1 cellular context compared by ENCODE assay signal in genomic region chr3:18208856-18209255, GRCh38.
TF ChIP-seq lines count a peak whose summit lies in the region.

No MANE protein-coding gene starts in this region.

TF ChIP-seq in K562, 482 proteins besides CTCF, POLR2A, EP300 and RAD21 (continued from another document and continues in another):
- TF ChIP-seq ZNF639 (CRISPR knock-in tag; conservative IDR thresholded peaks at IDR 0.05 in 1 of 2, IDR thresholded peaks at IDR 0.05 in 1 of 2): peak in 1 of 2 experiments; percentile 74; a peak in 1 of 4 replicates
- no peak for TF ChIP-seq KLF1 (tag; IDR thresholded peaks at IDR 0.05)
- TF ChIP-seq ZBTB1 (CRISPR knock-in tag; IDR thresholded peaks at IDR 0.05; ENCODE audit: borderline replicate concordance, low read depth): no peak
- no peak for TF ChIP-seq TCFL5 (CRISPR knock-in tag; conservative IDR thresholded peaks at IDR 0.05)
- TF ChIP-seq ZMIZ1 (IDR thresholded peaks at IDR 0.05; ENCODE audit: low read depth in 2 of 2, low read length in 2 of 2): no peak
- no peak for TF ChIP-seq JUNB (CRISPR knock-in tag; conservative IDR thresholded peaks at IDR 0.05)
- TF ChIP-seq STAT5A (IDR thresholded peaks at IDR 0.05; ENCODE audit: borderline replicate concordance, low read length): no peak
- TF ChIP-seq VEZF1 (CRISPR knock-in tag; IDR thresholded peaks at IDR 0.05): no peak
- TF ChIP-seq POU5F1 (IDR thresholded peaks at IDR 0.05; ENCODE audit: borderline replicate concordance, low read depth, low read length, partially characterized antibody): no peak
- TF ChIP-seq RNF219 (CRISPR knock-in tag; IDR thresholded peaks at IDR 0.05): no peak
- no peak for TF ChIP-seq ASH1L (IDR thresholded peaks at IDR 0.05; ENCODE audit: borderline replicate concordance, low read depth, partially characterized antibody)
- TF ChIP-seq ZNF609 (CRISPR knock-in tag; IDR thresholded peaks at IDR 0.05; ENCODE audit: borderline replicate concordance): no peak
- TF ChIP-seq STAT6 (CRISPR knock-in tag; IDR thresholded peaks at IDR 0.05): no peak
- TF ChIP-seq ZNF398 (CRISPR knock-in tag; IDR thresholded peaks at IDR 0.05): no peak
- no peak for TF ChIP-seq ZNF436 (CRISPR knock-in tag; IDR thresholded peaks at IDR 0.05)
- TF ChIP-seq MTF1 (CRISPR knock-in tag; IDR thresholded peaks at IDR 0.05; ENCODE audit: borderline replicate concordance): no peak
- no peak for TF ChIP-seq HDAC2 (IDR thresholded peaks at IDR 0.05)
- no peak for TF ChIP-seq PCBP1 (IDR thresholded peaks at IDR 0.05; ENCODE audit: low read depth, low read length, poor library complexity, severe bottlenecking)
- no peak for TF ChIP-seq FOXP4 (CRISPR knock-in tag; IDR thresholded peaks at IDR 0.05; ENCODE audit: borderline replicate concordance)
- no peak for TF ChIP-seq RBM25 (IDR thresholded peaks at IDR 0.05; ENCODE audit: low read depth, low read length, severe bottlenecking)
- no peak for TF ChIP-seq ZBTB7A (IDR thresholded peaks at IDR 0.05; ENCODE audit: borderline replicate concordance, control insufficient read depth, low read depth, low read length)
- no peak for TF ChIP-seq NFXL1 (CRISPR knock-in tag; IDR thresholded peaks at IDR 0.05)
- no peak for TF ChIP-seq ETS1 (conservative IDR thresholded peaks at IDR 0.05; ENCODE audit: control insufficient read depth, low read depth, low read length)
- no peak for TF ChIP-seq NRF1 (conservative IDR thresholded peaks at IDR 0.05 in 1 of 2, IDR thresholded peaks at IDR 0.05 in 1 of 2)
- no peak for TF ChIP-seq BCLAF1 (IDR thresholded peaks at IDR 0.05; ENCODE audit: borderline replicate concordance in 1 of 2, control insufficient read depth in 1 of 2, low read depth in 2 of 2, low read length in 1 of 2)
- no peak for TF ChIP-seq KAT2B (IDR thresholded peaks at IDR 0.05; ENCODE audit: low read depth, low read length)
